ENCODE assay signal across 27 cellular contexts in the genomic region with DNA sequence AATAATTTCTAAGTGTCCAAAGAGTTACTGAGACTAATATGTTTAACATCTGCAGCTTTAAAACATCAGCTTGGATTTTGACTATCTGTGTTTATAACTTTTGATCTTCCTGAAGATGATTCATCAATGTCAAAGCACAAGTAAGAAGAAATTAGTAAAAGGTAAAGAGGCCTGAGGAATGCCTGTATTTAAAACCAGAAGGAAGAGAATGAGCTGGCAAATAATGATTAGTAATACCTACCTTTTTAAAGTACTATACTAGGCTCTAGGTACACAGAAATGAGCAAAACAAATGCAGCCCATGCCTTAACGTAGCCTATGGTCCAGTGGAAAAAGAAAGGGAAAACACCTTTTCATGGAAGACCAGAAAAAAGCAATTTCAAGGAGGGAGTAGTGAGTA.
A peak's percentile ranks its signal among the peaks of the same experiment; 100 is the strongest.
DNase-seq lines count a peak whose midpoint lies in the region; ATAC-seq, FAIRE-seq and TF ChIP-seq lines count a peak whose summit lies in the region.
"Had no signal": no experiment of that assay in that cellular context is flagged by ENCODE, and none has a peak within 500 bp of the region (broad histone marks: within the 10 kb centered on the region; RNA-seq: fewer than 3 reads in every experiment).

No MANE protein-coding gene starts in this region.

- H3K9ac ChIP-seq in HepG2 (ENCODE audit: insufficient read depth, low read depth, low read length): no peak overlapping the region
- H3K9ac ChIP-seq: GM23248 had no signal

- H3K4me2 ChIP-seq in HepG2 (ENCODE audit: low read depth, low read length): no peak overlapping the region

- no peak overlapping the region for H3K27ac ChIP-seq in gastrocnemius medialis
- H3K27ac ChIP-seq in HepG2 (ENCODE audit: extremely low read length, insufficient read depth, low read length): no peak overlapping the region
- H3K27ac ChIP-seq: body of pancreas, C4-2B, dorsolateral prefrontal cortex, GM23248, neutrophil, RWPE1, sigmoid colon, suprapubic skin had no signal

- BruUV-seq in HepG2 (replicated peaks; lab: Mats Ljungman, UMichigan): no TSS peak

- H3K36me3 ChIP-seq in gastrocnemius medialis (no peaks in the 10 kb centered on the region), HepG2 (replicated peaks in 1 of 2; ENCODE audit: control insufficient read depth in 1 of 2, insufficient read depth in 2 of 2, low read length in 2 of 2) (no peaks in the 10 kb centered on the region)
- H3K36me3 ChIP-seq: neutrophil, sigmoid colon, suprapubic skin had no signal

- no peaks in the 10 kb centered on the region for H3K79me2 ChIP-seq in HepG2 (ENCODE audit: insufficient read depth, low read length)

- H3K9me3 ChIP-seq in gastrocnemius medialis: no peaks in the 10 kb centered on the region
- no peaks in the 10 kb centered on the region for H3K9me3 ChIP-seq in HepG2 (ENCODE audit: low read length)
- H3K9me3 ChIP-seq: body of pancreas, neutrophil, sigmoid colon, suprapubic skin had no signal

- no peak overlapping the region for H2AFZ ChIP-seq in HepG2 (ENCODE audit: low read length)
- H2AFZ ChIP-seq: GM23248 had no signal

- H3K4me1 ChIP-seq in gastrocnemius medialis (no peaks in the 10 kb centered on the region), HepG2 (ENCODE audit: insufficient read depth, low read length) (no peaks in the 10 kb centered on the region)
- H3K4me1 ChIP-seq: body of pancreas, sigmoid colon, suprapubic skin had no signal

- H3K27me3 ChIP-seq in gastrocnemius medialis: no peaks in the 10 kb centered on the region
- H3K27me3 ChIP-seq in HepG2 (ENCODE audit: control insufficient read depth in 1 of 2, insufficient read depth in 2 of 2, low read length in 2 of 2): no peaks in the 10 kb centered on the region
- H3K27me3 ChIP-seq: body of pancreas, dorsolateral prefrontal cortex, neutrophil, sigmoid colon, suprapubic skin had no signal

- TF ChIP-seq EP300 in HepG2 (IDR thresholded peaks at IDR 0.05; ENCODE audit: low read depth in 2 of 2, low read length in 2 of 2) (no peak), HepG2 (CRISPR knock-in tag; IDR thresholded peaks at IDR 0.05; ENCODE audit: borderline replicate concordance) (no peak)

- H3K4me3 ChIP-seq in gastrocnemius medialis (no peak overlapping the region), HepG2 (replicated peaks in 1 of 3; ENCODE audit: insufficient read depth in 1 of 3, low read depth in 2 of 3, low read length in 3 of 3) (no peak overlapping the region)
- H3K4me3 ChIP-seq: body of pancreas, dorsolateral prefrontal cortex, GM23248, sigmoid colon, suprapubic skin had no signal

- CTCF ChIA-PET in HepG2 (lab: Yijun Ruan, JAX; ENCODE audit: low intra/inter-chr PET ratio, low total read pairs): no interaction called here

- TF ChIP-seq CTCF in gastrocnemius medialis (IDR thresholded peaks at IDR 0.05 in 4 of 5, conservative IDR thresholded peaks at IDR 0.05 in 1 of 5) (no peak), HepG2 (CRISPR knock-in tag; IDR thresholded peaks at IDR 0.05) (no peak)

- TF ChIP-seq POLR2A in gastrocnemius medialis (IDR thresholded peaks at IDR 0.05): no peak
- no peak for TF ChIP-seq POLR2A in HepG2 (IDR thresholded peaks at IDR 0.05; ENCODE audit: insufficient read depth in 1 of 2, low read depth in 2 of 2, low read length in 2 of 2)

- DNase-seq in OCI-M1 (lab: John Stamatoyannopoulos, UW) (no peak), cortex of kidney (lab: John Stamatoyannopoulos, UW) (no peak), gastrocnemius medialis (no peak), HepG2 (ENCODE audit: low spot score) (no peak)
- DNase-seq: activated CD4-positive, alpha-beta T cell treated with anti-CD3 and anti-CD28 coated beads, Interleukin-2, amount 50 U/mL, for 48 hours; activated naive CD4-positive, alpha-beta T cell treated with Interleukin-2 at 50 U/mL for 16 hours; body of pancreas; Calu3; cerebellar nuclear complex; DND-41; dorsolateral prefrontal cortex; GM23248; HFFc6; KBM-7; NCI-H1417 treated with DMSO at 0.1 percent for 48 hours; NCI-H748 treated with DMSO at 0.1 percent for 48 hours; sigmoid colon; stimulated activated naive CD4-positive, alpha-beta T cell; T-helper 1 cell had no signal

- intact Hi-C loops in gastrocnemius medialis (cut with DNase I; ENCODE audit: low total_unique reads) (no loop called here), HepG2 (cut with micrococcal nuclease; ENCODE audit: unreplicated experiment) (no loop called here)

- POLR2A ChIA-PET in HepG2 (lab: Yijun Ruan, JAX): no interaction called here

- FAIRE-seq in HepG2 (lab: Jason Lieb, UNC): no peak
- FAIRE-seq: islet of Langerhans had no signal

- 0% methylated on average over 1 of the region's 1 CpG for WGBS in HepG2 (ENCODE audit: low lambda C conversion rate)

- no peaks in the 10 kb centered on the region for H4K20me1 ChIP-seq in HepG2 (ENCODE audit: insufficient read depth, low read length)

- ATAC-seq in GM18873 (IDR thresholded peaks at IDR 0.05; ENCODE audit: low FRiP score, unreplicated experiment) (peak; percentile 55), HG02623 (IDR thresholded peaks at IDR 0.05; ENCODE audit: unreplicated experiment) (peak; percentile 52), HG03342 (IDR thresholded peaks at IDR 0.05; ENCODE audit: unreplicated experiment) (peak; percentile 56), gastrocnemius medialis (no peak), HepG2 (no peak)
- ATAC-seq: body of pancreas had no signal

- TF ChIP-seq RAD21 in HepG2 (CRISPR knock-in tag; IDR thresholded peaks at IDR 0.05): no peak

- in situ Hi-C loops in gastrocnemius medialis (cut with MboI; ENCODE audit: low sequenced_read_pairs in 4 of 4): no loop called here
- in situ Hi-C loops in HepG2 (cut with HindIII; ENCODE audit: extremely low pct_ligation_motif_present, low pct_unique_long_range_greater_than_20kb): no loop called here

TF ChIP-seq in HepG2, 621 proteins besides CTCF, POLR2A, EP300 and RAD21:
- TF ChIP-seq ADNP (CRISPR knock-in tag; IDR thresholded peaks at IDR 0.05): no peak
- no peak for TF ChIP-seq ZNF773 (CRISPR knock-in tag; IDR thresholded peaks at IDR 0.05; ENCODE audit: borderline replicate concordance)
- TF ChIP-seq NBN (conservative IDR thresholded peaks at IDR 0.05): no peak

Comparison
In these comparisons a context has a peak if more than half of its experiments do, and no peak if none do; other contexts are left out.
1. ATAC-seq: peak in GM18873 (single experiment), HG02623 (single experiment) and HG03342 (single experiment); none in gastrocnemius medialis (0 of 2) and HepG2 (single experiment).